In genomic region chr9:2242778-2243395, GRCh38 we compare ENCODE assay signal across 8 cellular contexts.
DNase-seq lines count a peak whose midpoint lies in the region; ATAC-seq and TF ChIP-seq lines count a peak whose summit lies in the region.

No MANE protein-coding gene starts in this region.

- H3K4me1 ChIP-seq in BE2C, result no peaks in the 10 kb centered on the region

- H3K36me3 ChIP-seq in BE2C, result no peaks in the 10 kb centered on the region

- no peak for TF ChIP-seq CTCF in BE2C (IDR thresholded peaks at IDR 0.05; ENCODE audit: low read depth, low read length)

- DNase-seq in BE2C, result no peak
- peak; percentile 77 to 84 (median 80) for DNase-seq in NCI-H1417 (lab: John Stamatoyannopoulos, UW)
- peak; percentile 24 for DNase-seq in cerebellum (ENCODE audit: low spot score)
- DNase-seq in mucosa of gallbladder (ENCODE audit: low spot score), result peak; percentile 53
- no peak for DNase-seq in activated effector memory CD4-positive, alpha-beta T cell treated with Interleukin-2 at 50 U/mL for 16 hours
- no peak for DNase-seq in AG08395 (ENCODE audit: low spot score)
- DNase-seq in glomerular visceral epithelial cell (ENCODE audit: extremely low spot score), result no peak

- no peaks in the 10 kb centered on the region for H3K9me3 ChIP-seq in BE2C

- ATAC-seq in GM21528 (IDR thresholded peaks at IDR 0.05; ENCODE audit: low FRiP score, unreplicated experiment), result no peak

- no peaks in the 10 kb centered on the region for H3K27me3 ChIP-seq in BE2C

- peak overlapping the region; percentile 76 for H3K4me3 ChIP-seq in BE2C (ENCODE audit: low read depth, low read length)

Comparison
In these comparisons a context has a peak if more than half of its experiments do, and no peak if none do; other contexts are left out.
1. DNase-seq: peak in NCI-H1417 (3 of 3), cerebellum (single experiment) and mucosa of gallbladder (single experiment); none in BE2C (single experiment), activated effector memory CD4-positive, alpha-beta T cell treated with Interleukin-2 at 50 U/mL for 16 hours (single experiment), AG08395 (single experiment) and glomerular visceral epithelial cell (single experiment).